8 cellular contexts compared by ENCODE assay signal in the genomic region with DNA sequence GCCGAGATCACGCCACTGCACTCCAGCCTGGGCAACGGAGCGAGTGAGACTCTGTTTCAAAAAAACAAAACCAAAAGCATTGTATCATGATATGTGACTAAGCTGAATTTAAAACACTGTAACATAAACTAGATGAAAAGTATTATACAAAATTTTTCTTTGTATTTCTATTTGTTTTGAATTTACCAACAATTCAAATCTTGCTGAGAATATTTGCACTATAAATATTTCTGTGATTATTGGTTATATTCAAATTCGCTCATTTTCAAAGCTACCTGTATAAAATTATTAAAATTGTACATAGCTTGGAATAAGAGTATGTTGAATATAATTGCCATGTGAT.
"Had no signal": no experiment of that assay in that cellular context is flagged by ENCODE, and none has a peak within 500 bp of the region (broad histone marks: within the 10 kb centered on the region; RNA-seq: fewer than 3 reads in every experiment).

No MANE protein-coding gene starts in this region.

- FAIRE-seq: H1, H54, HTR-8/SVneo had no signal

- DNase-seq: H9, HCEC 1CT, IMR-90, KBM-7 had no signal

- H3K4me2 ChIP-seq: GM23338 had no signal

- H2AFZ ChIP-seq: GM23338 had no signal

- H3K4me3 ChIP-seq: GM23338 had no signal

- ATAC-seq: GM23338 had no signal
